In genomic region chr12:51437471-51437870, GRCh38 we compare ENCODE assay signal across 28 cellular contexts. TPM values are rescaled to one million over a fixed set of nuclear protein-coding genes. Genes with fewer than 3 reads are reported as not detected.
"Had no signal": no experiment of that assay in that cellular context is flagged by ENCODE, and none has a peak within 500 bp of the region (broad histone marks: within the 10 kb centered on the region; RNA-seq: fewer than 3 reads in every experiment).

No MANE protein-coding gene starts in this region.

- ATAC-seq: body of pancreas, PC-3, T-helper 17 cell, WTC11 had no signal

- H3K27me3 Mint-ChIP-seq: activated naive CD4-positive, alpha-beta T cell treated with anti-CD3 and anti-CD28 coated beads, Interleukin-2, amount 50 U/mL, for 24 hours; T-helper 17 cell had no signal

- H3K4me1 ChIP-seq: ascending aorta had no signal

- FAIRE-seq: bronchial epithelial cell, RCC 7860 had no signal

- H3K36me3 ChIP-seq: ascending aorta had no signal

- H3K36me3 Mint-ChIP-seq: WTC11 had no signal

- H3K9me3 Mint-ChIP-seq: activated naive CD4-positive, alpha-beta T cell treated with anti-CD3 and anti-CD28 coated beads, Interleukin-2, amount 50 U/mL, for 24 hours; activated T-helper 2 cell treated with anti-CD3 and anti-CD28 coated beads, Interferon-gamma antibody, Interleukin-2, Interleukin-4, amounts not matched to agents 10 μg/mL and 5 μg/mL and 100 μg/mL, durations not matched to agents 14 hours and 24 hours and 36 hours; WTC11 had no signal

- H3K4me3 ChIP-seq: ascending aorta, body of pancreas had no signal

- H3K27me3 ChIP-seq: ascending aorta, body of pancreas had no signal

- H3K9me3 ChIP-seq: ascending aorta, body of pancreas had no signal

- H3K27ac Mint-ChIP-seq: activated naive CD4-positive, alpha-beta T cell treated with anti-CD3 and anti-CD28 coated beads, Interleukin-2, amount 50 U/mL, for 24 hours; activated T-helper 2 cell treated with anti-CD3 and anti-CD28 coated beads, Interferon-gamma antibody, Interleukin-2, Interleukin-4, amounts not matched to agents 10 μg/mL and 5 μg/mL and 100 μg/mL, durations not matched to agents 14 hours and 24 hours and 36 hours; T-helper 17 cell; WTC11 had no signal

- H3K4me3 Mint-ChIP-seq: activated naive CD4-positive, alpha-beta T cell treated with anti-CD3 and anti-CD28 coated beads, Interleukin-2, amount 50 U/mL, for 24 hours; T-helper 17 cell; WTC11 had no signal

- H3K27ac ChIP-seq: ascending aorta, body of pancreas had no signal

- DNase-seq: activated CD4-positive, alpha-beta T cell treated with anti-CD3 and anti-CD28 coated beads for 48 hours; activated CD4-positive, alpha-beta T cell treated with anti-CD3 and anti-CD28 coated beads, Interleukin-2, amount 50 U/mL, for 4 hours; activated CD4-positive, CD25-positive, alpha-beta regulatory T cell treated with anti-CD3 and anti-CD28 coated beads, Interleukin-2, amount 50 U/mL, for 72 hours; activated CD8-positive, alpha-beta memory T cell treated with anti-CD3 and anti-CD28 coated beads for 24 hours; activated gamma-delta T cell treated with Interleukin-2 at 50 U/mL for 16 hours; activated T-cell treated with anti-CD3 and anti-CD28 coated beads for 4 hours; activated T-cell treated with anti-CD3 and anti-CD28 coated beads, Interleukin-2, amount 50 U/mL, for 48 hours; body of pancreas; central memory CD4-positive, alpha-beta T cell; Karpas-422; NCI-H1105 treated with DMSO at 0.1 percent for 48 hours; NCI-H1436 treated with DMSO at 0.1 percent for 48 hours; NCI-H187; NCI-H2107; NCI-H2171 treated with DMSO at 0.1 percent for 48 hours; NCI-H226; NCI-H526; PC-3; SHP77; T-helper 17 cell; T-helper 9 cell had no signal

RNA-seq across cellular contexts. Expression of gene SLC4A8, which starts 12.8 kb away (rescaled TPM):
- total RNA-seq: ascending aorta had no signal

RNA-seq across cellular contexts. Expression of gene GALNT6, which starts 46.3 kb away (rescaled TPM):
- total RNA-seq: NCI-H460 had no signal
